8 cellular contexts compared by ENCODE assay signal in the genomic region with DNA sequence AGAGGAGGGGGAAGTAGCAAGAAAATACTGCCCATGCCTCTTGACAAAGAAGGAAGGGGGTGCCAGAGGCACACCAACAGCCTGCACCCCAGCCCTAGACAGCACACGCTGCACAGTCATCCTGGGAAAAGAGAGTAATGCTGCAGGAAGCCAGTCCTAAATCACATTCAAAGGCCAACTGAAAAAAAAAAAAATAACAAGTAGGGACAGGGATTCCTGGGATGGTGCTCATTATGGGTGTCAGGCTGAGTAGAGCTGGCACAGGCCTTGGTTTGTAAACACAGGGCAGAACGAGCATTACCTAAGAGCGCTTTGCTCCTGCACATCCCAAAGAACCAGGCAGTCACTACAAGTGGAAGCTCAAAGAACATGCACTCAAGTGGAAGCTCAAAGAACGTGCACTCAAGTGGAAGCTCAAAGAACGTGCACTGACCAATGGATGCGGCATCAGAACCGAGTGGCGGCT. TPM values are rescaled to one million over a fixed set of nuclear protein-coding genes. Genes with fewer than 3 reads are reported as not detected.
DNase-seq lines count a peak whose midpoint lies in the region; ATAC-seq lines count a peak whose summit lies in the region.

No MANE protein-coding gene starts in this region.

- peaks cover 28% of the 10 kb centered on the region for H3K36me3 Mint-ChIP-seq in stimulated activated naive CD8-positive, alpha-beta T cell treated with anti-CD3 and anti-CD28 coated beads, Interleukin-15, Interleukin-2, amounts not matched to agents 100 ng/mL and 50 ng/mL, for 24 hours (ENCODE audit: low read depth)
- peaks cover 7 to 12% of the 10 kb centered on the region in 2 donors for H3K36me3 Mint-ChIP-seq in activated T-cell treated with anti-CD3 and anti-CD28 coated beads, Interleukin-2, amount 50 U/mL, for 72 hours (ENCODE audit: insufficient read depth in 2 of 2)

- DNase-seq in stimulated activated naive CD8-positive, alpha-beta T cell treated with anti-CD3 and anti-CD28 coated beads, Interleukin-15, Interleukin-2, amounts not matched to agents 100 U/mL and 50 U/mL, for 24 hours = no peak
- peak in 1 of 2 donors; percentile 25 for DNase-seq in activated T-cell treated with anti-CD3 and anti-CD28 coated beads, Interleukin-2, amount 50 U/mL, for 72 hours
- DNase-seq in iris pigment epithelial cell (ENCODE audit: low read depth) = peak; percentile 27
- no peak for DNase-seq in islet precursor cell
- DNase-seq in stimulated activated CD4-positive, alpha-beta T cell treated with anti-CD3 and anti-CD28 coated beads, Interleukin-4, amount 100 ng/mL, for 1 hour = no peak
- DNase-seq in LoVo (ENCODE audit: low spot score) = no peak
- no peak for DNase-seq in mucosa of gallbladder (ENCODE audit: low spot score)

- H3K4me3 Mint-ChIP-seq in stimulated activated naive CD8-positive, alpha-beta T cell treated with anti-CD3 and anti-CD28 coated beads, Interleukin-15, Interleukin-2, amounts not matched to agents 100 ng/mL and 50 ng/mL, for 24 hours = peak overlapping the region; percentile 70
- peak overlapping the region; percentile 79 to 83 for H3K4me3 Mint-ChIP-seq in activated T-cell treated with anti-CD3 and anti-CD28 coated beads, Interleukin-2, amount 50 U/mL, for 72 hours

- peaks cover 98% of the 10 kb centered on the region for H3K4me1 Mint-ChIP-seq in stimulated activated naive CD8-positive, alpha-beta T cell treated with anti-CD3 and anti-CD28 coated beads, Interleukin-15, Interleukin-2, amounts not matched to agents 100 ng/mL and 50 ng/mL, for 24 hours (ENCODE audit: low read depth)
- H3K4me1 Mint-ChIP-seq in activated T-cell treated with anti-CD3 and anti-CD28 coated beads, Interleukin-2, amount 50 U/mL, for 72 hours (ENCODE audit: low read depth) = peaks cover 98% of the 10 kb centered on the region

- no peaks in the 10 kb centered on the region for H3K27me3 Mint-ChIP-seq in stimulated activated naive CD8-positive, alpha-beta T cell treated with anti-CD3 and anti-CD28 coated beads, Interleukin-15, Interleukin-2, amounts not matched to agents 100 ng/mL and 50 ng/mL, for 24 hours
- H3K27me3 Mint-ChIP-seq in activated T-cell treated with anti-CD3 and anti-CD28 coated beads, Interleukin-2, amount 50 U/mL, for 72 hours (ENCODE audit: low read depth) = no peaks in the 10 kb centered on the region

- H3K27ac Mint-ChIP-seq in stimulated activated naive CD8-positive, alpha-beta T cell treated with anti-CD3 and anti-CD28 coated beads, Interleukin-15, Interleukin-2, amounts not matched to agents 100 ng/mL and 50 ng/mL, for 24 hours = peak overlapping the region; percentile 89
- H3K27ac Mint-ChIP-seq in activated T-cell treated with anti-CD3 and anti-CD28 coated beads, Interleukin-2, amount 50 U/mL, for 72 hours = peak overlapping the region; percentile 88

- no peaks in the 10 kb centered on the region for H3K9me3 Mint-ChIP-seq in stimulated activated naive CD8-positive, alpha-beta T cell treated with anti-CD3 and anti-CD28 coated beads, Interleukin-15, Interleukin-2, amounts not matched to agents 100 ng/mL and 50 ng/mL, for 24 hours
- H3K9me3 Mint-ChIP-seq in activated T-cell treated with anti-CD3 and anti-CD28 coated beads, Interleukin-2, amount 50 U/mL, for 72 hours = no peaks in the 10 kb centered on the region

- no peak for ATAC-seq in stimulated activated naive CD8-positive, alpha-beta T cell treated with anti-CD3 and anti-CD28 coated beads, Interleukin-15, Interleukin-2, amounts not matched to agents 100 U/mL and 50 U/mL, for 24 hours
- ATAC-seq in activated T-cell treated with anti-CD3 and anti-CD28 coated beads, Interleukin-2, amount 50 U/mL, for 72 hours (replicated peaks in 1 of 2) = peak in 1 of 2 donors; percentile 7

RNA-seq across cellular contexts. Expression of gene RAPGEF1, which starts 7.8 kb away (rescaled TPM):
- 100 to 1,000 TPM; 170 to 175 TPM for total RNA-seq in activated T-cell treated with anti-CD3 and anti-CD28 coated beads, Interleukin-2, amount 50 U/mL, for 72 hours
- total RNA-seq in mucosa of gallbladder = 75.9 TPM
